ENCODE assay signal across 8 cellular contexts in the genomic region with DNA sequence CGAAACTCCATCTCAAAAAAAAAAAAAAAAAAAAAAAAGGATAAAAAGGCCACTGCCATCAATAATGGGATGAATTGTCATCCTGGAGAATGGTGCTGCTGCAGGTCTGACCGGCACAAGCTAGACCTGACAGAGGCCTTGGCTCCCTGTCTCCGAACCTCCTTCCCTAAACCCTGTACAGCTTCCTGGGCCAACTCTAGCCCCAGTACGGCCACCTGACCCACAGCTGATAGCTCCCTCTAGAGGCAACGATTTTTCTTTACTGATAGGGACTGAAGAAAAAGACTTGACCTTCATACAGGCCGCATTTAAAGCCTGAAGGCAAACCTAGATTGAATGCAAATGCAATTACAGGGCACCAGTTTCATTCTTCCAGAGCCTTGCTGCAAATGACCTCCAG. TPM values are rescaled to one million over a fixed set of nuclear protein-coding genes. Genes with fewer than 3 reads are reported as not detected.
DNase-seq lines count a peak whose midpoint lies in the region; ATAC-seq lines count a peak whose summit lies in the region.

No MANE protein-coding gene starts in this region.

- no peak overlapping the region for H3K4ac ChIP-seq in neuronal stem cell (ENCODE audit: low read length)

- no peak overlapping the region for H2AK5ac ChIP-seq in neuronal stem cell (ENCODE audit: low read depth, low read length)

- no peak overlapping the region for H2BK15ac ChIP-seq in neuronal stem cell (ENCODE audit: low read length)

- H3K36me3 ChIP-seq in neuronal stem cell (replicated peaks in 1 of 2; ENCODE audit: control insufficient read depth in 2 of 2, insufficient read depth in 2 of 2, low read length in 2 of 2), result peaks cover 18 to 41% of the 10 kb centered on the region in 2 donors

- in situ Hi-C loops in SK-MEL-5 (cut with HindIII; ENCODE audit: low pct_unique_long_range_greater_than_20kb, low sequenced_read_pairs), result no loop called here

- no peaks in the 10 kb centered on the region for H3K27me3 ChIP-seq in neuronal stem cell (ENCODE audit: control insufficient read depth in 3 of 3, insufficient read depth in 3 of 3, low read depth in 1 of 3, low read length in 3 of 3)

- ATAC-seq in Right ventricle myocardium superior (ENCODE audit: poor library complexity), result peak; percentile 69
- ATAC-seq in HG02840 (IDR thresholded peaks at IDR 0.05; ENCODE audit: low FRiP score, unreplicated experiment), result no peak

- no CpG with 5 or more reads among the region's 6 CpGs for WGBS in neuronal stem cell (ENCODE audit: extremely low coverage in 2 of 2, insufficient read length in 2 of 2, insufficient replicate concordance in 1 of 2), 2 donors

- H2AFZ ChIP-seq in neuronal stem cell (ENCODE audit: low read length), result no peak overlapping the region

- no peak overlapping the region for H2BK120ac ChIP-seq in neuronal stem cell (ENCODE audit: low read depth, low read length)

- H3K27ac ChIP-seq in neuronal stem cell (replicated peaks; ENCODE audit: low read length), result no peak overlapping the region

- H4K91ac ChIP-seq in neuronal stem cell (ENCODE audit: low read depth, low read length, poor library complexity), result no peak overlapping the region

- H2BK12ac ChIP-seq in neuronal stem cell (ENCODE audit: low read length), result no peak overlapping the region

- H3K4me2 ChIP-seq in neuronal stem cell (ENCODE audit: insufficient read depth, low read length, poor library complexity, severe bottlenecking), result no peak overlapping the region

- no peak overlapping the region for H3K18ac ChIP-seq in neuronal stem cell (ENCODE audit: low read length)

- intact Hi-C loops in Right ventricle myocardium superior (cut with DNase I), result loop anchor here (5.0 kb wide), 1 partner anchor 36 kb away; no protein-coding TSS in a partner anchor

- no peak overlapping the region for H3K4me3 ChIP-seq in neuronal stem cell (ENCODE audit: low read length in 2 of 2)

- H3K23ac ChIP-seq in neuronal stem cell (ENCODE audit: low read depth, low read length, poor library complexity), result no peak overlapping the region

- H3K79me1 ChIP-seq in neuronal stem cell (ENCODE audit: low read depth, low read length), result peaks cover 2% of the 10 kb centered on the region

- H3K14ac ChIP-seq in neuronal stem cell (ENCODE audit: low read length), result no peak overlapping the region

- peak; percentile 61 for DNase-seq in AG08396 (ENCODE audit: low spot score)
- DNase-seq in H4 (ENCODE audit: low spot score), result peak; percentile 19
- DNase-seq in SK-MEL-5 (ENCODE audit: low read depth, low spot score), result peak; percentile 82
- no peak for DNase-seq in Right ventricle myocardium superior
- peak; percentile 52 for DNase-seq in superior temporal gyrus (ENCODE audit: extremely low spot score)
- DNase-seq in hippocampal formation (lab: John Stamatoyannopoulos, UW), result no peak
- DNase-seq in neuronal stem cell (ENCODE audit: low spot score), result no peak

- H3K9me3 ChIP-seq in neuronal stem cell (replicated peaks in 1 of 2; ENCODE audit: control insufficient read depth in 2 of 2, insufficient read depth in 1 of 2, low read depth in 1 of 2, low read length in 2 of 2), result no peaks in the 10 kb centered on the region

- no peak overlapping the region for H3K9ac ChIP-seq in neuronal stem cell (ENCODE audit: low read depth, low read length, poor library complexity)

- H2BK5ac ChIP-seq in neuronal stem cell (ENCODE audit: low read length), result no peak overlapping the region

- H4K8ac ChIP-seq in neuronal stem cell (ENCODE audit: low read depth, low read length), result no peak overlapping the region

- peaks cover 14 to 18% of the 10 kb centered on the region in 2 donors for H3K4me1 ChIP-seq in neuronal stem cell (ENCODE audit: control insufficient read depth in 2 of 2, insufficient read depth in 1 of 2, low read depth in 1 of 2, low read length in 2 of 2)

RNA-seq across cellular contexts. Expression of gene NOL9, which starts 30.7 kb away (rescaled TPM):
- total RNA-seq in H4 (2014; rRNA removed; shearing (Covaris generic)), result 12.0 and 14.9 TPM in 2 replicates
- total RNA-seq in SK-MEL-5 (2014; rRNA removed; shearing (Covaris generic)), result 23.4 and 25.1 TPM in 2 replicates
- polyA plus RNA-seq in SK-MEL-5 (2015; cell fraction: cytosol; rRNA removed), result 27.4 and 33.5 TPM in 2 replicates
- 21.7 and 52.7 TPM in 2 replicates for polyA plus RNA-seq in SK-MEL-5 (2015; cell fraction: nucleus; rRNA removed)
- 10.9 TPM for total RNA-seq in Right ventricle myocardium superior
- polyA plus RNA-seq in neuronal stem cell (2013, experiment 1 of 2), result 8.4 TPM
- polyA plus RNA-seq in neuronal stem cell (2013, experiment 2 of 2), result 7.8 TPM

RNA-seq across cellular contexts. Expression of gene TAS1R1, which starts 31.5 kb away (rescaled TPM):
- total RNA-seq in H4 (2014; rRNA removed; shearing (Covaris generic)), result not detected in 2 replicates
- total RNA-seq in SK-MEL-5 (2014; rRNA removed; shearing (Covaris generic)), result not detected in 2 replicates
- polyA plus RNA-seq in SK-MEL-5 (2015; cell fraction: cytosol; rRNA removed), result 0.15 TPM in 1 of 2 replicates, not detected in the other
- not detected in 2 replicates for polyA plus RNA-seq in SK-MEL-5 (2015; cell fraction: nucleus; rRNA removed)
- not detected for total RNA-seq in Right ventricle myocardium superior
- not detected for polyA plus RNA-seq in neuronal stem cell (2013, experiment 1 of 2)
- not detected for polyA plus RNA-seq in neuronal stem cell (2013, experiment 2 of 2)

RNA-seq across cellular contexts. Expression of gene PLEKHG5, which starts 32.1 kb away (rescaled TPM):
- total RNA-seq in H4 (2014; rRNA removed; shearing (Covaris generic)), result 1.3 and 1.6 TPM in 2 replicates
- total RNA-seq in SK-MEL-5 (2014; rRNA removed; shearing (Covaris generic)), result 1.7 and 2.7 TPM in 2 replicates
- polyA plus RNA-seq in SK-MEL-5 (2015; cell fraction: cytosol; rRNA removed), result 2.6 TPM in 2 replicates
- polyA plus RNA-seq in SK-MEL-5 (2015; cell fraction: nucleus; rRNA removed), result 11.4 and 15.0 TPM in 2 replicates
- 16.8 TPM for total RNA-seq in Right ventricle myocardium superior
- polyA plus RNA-seq in neuronal stem cell (2013, experiment 1 of 2), result 18.8 TPM
- 18.8 TPM for polyA plus RNA-seq in neuronal stem cell (2013, experiment 2 of 2)

RNA-seq across cellular contexts. Expression of gene ZBTB48, which starts 56.2 kb away (rescaled TPM):
- total RNA-seq in H4 (2014; rRNA removed; shearing (Covaris generic)), result 6.3 and 8.8 TPM in 2 replicates
- total RNA-seq in SK-MEL-5 (2014; rRNA removed; shearing (Covaris generic)), result 12.2 and 12.8 TPM in 2 replicates
- 10.7 and 11.9 TPM in 2 replicates for polyA plus RNA-seq in SK-MEL-5 (2015; cell fraction: cytosol; rRNA removed)
- polyA plus RNA-seq in SK-MEL-5 (2015; cell fraction: nucleus; rRNA removed), result 76.7 and 85.6 TPM in 2 replicates
- 11.7 TPM for total RNA-seq in Right ventricle myocardium superior
- polyA plus RNA-seq in neuronal stem cell (2013, experiment 1 of 2), result 18.4 TPM
- polyA plus RNA-seq in neuronal stem cell (2013, experiment 2 of 2), result 16.7 TPM

RNA-seq across cellular contexts. Expression of gene TNFRSF25, which starts 57.6 kb away (rescaled TPM):
- 0.10 and 0.81 TPM in 2 replicates for total RNA-seq in H4 (2014; rRNA removed; shearing (Covaris generic))
- 0.96 and 1.2 TPM in 2 replicates for total RNA-seq in SK-MEL-5 (2014; rRNA removed; shearing (Covaris generic))
- polyA plus RNA-seq in SK-MEL-5 (2015; cell fraction: cytosol; rRNA removed), result 0.73 and 0.93 TPM in 2 replicates
- polyA plus RNA-seq in SK-MEL-5 (2015; cell fraction: nucleus; rRNA removed), result 22.6 and 55.1 TPM in 2 replicates
- 13.7 TPM for total RNA-seq in Right ventricle myocardium superior
- polyA plus RNA-seq in neuronal stem cell (2013, experiment 1 of 2), result 14.5 TPM
- 14.1 TPM for polyA plus RNA-seq in neuronal stem cell (2013, experiment 2 of 2)

Comparison
In these comparisons a context has a peak if more than half of its experiments do, and no peak if none do; other contexts are left out.
1. DNase-seq: peak in AG08396 (single experiment), H4 (single experiment), SK-MEL-5 (single experiment) and superior temporal gyrus (single experiment); none in Right ventricle myocardium superior (single experiment), hippocampal formation (0 of 2) and neuronal stem cell (single experiment).